8 cellular contexts compared by ENCODE assay signal in the genomic region with DNA sequence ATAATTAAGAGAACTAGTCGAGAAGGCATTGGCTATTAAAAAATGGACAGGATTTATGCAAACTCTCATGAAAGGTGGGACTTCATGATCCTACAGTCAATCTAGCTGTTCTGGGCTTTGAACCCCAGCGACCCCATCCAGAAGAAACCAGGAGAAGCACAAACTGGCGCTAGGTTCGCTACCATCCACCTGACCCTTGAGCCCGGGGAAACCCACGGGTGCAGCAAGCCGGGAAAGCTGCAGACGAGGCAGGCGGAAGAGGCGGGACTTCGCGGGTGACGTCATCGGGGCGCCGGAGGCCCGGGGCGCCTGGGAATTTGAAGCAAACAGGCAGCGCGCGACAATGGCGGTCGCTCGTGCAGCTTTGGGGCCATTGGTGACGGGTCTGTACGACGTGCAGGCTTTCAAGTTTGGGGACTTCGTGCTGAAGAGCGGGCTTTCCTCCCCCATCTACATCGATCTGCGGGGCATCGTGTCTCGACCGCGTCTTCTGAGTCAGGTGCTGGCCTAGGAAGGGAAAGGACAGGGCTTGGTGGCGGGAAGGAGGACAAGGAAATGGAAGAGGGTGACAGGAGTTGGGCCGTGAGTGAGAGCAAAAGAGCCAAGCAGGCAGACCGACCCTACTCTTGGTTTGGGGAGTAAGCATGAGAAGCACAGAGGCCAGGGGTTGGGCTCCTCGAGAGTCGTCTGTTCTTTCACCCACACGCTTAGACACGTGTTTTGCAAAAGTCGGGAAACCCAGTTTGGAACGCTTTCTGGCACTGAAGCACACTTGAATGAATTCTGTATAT. TPM values are rescaled to one million over a fixed set of nuclear protein-coding genes. Genes with fewer than 3 reads are reported as not detected.
DNase-seq lines count a peak whose midpoint lies in the region; ATAC-seq and TF ChIP-seq lines count a peak whose summit lies in the region.

Gene UMPS (plus strand): TSS at position 324 of the 791 bp plus-strand sequence. CDS start 20 bp downstream, at position 344.

- ATAC-seq in HG02678 (IDR thresholded peaks at IDR 0.05; ENCODE audit: unreplicated experiment) (peak; percentile 100), heart left ventricle (peak; percentile 90 to 99 (median 98))
- ATAC-seq in activated naive CD8-positive, alpha-beta T cell treated with anti-CD3 and anti-CD28 coated beads, Interleukin-2, amount 50 U/mL, for 24 hours = peak; percentile 98

- peak within 1 kb of the TSS; percentile 94 for H3K4me3 ChIP-seq in GM12864 (ENCODE audit: low read depth, low read length)
- peak within 1 kb of the TSS; percentile 64 to 95 (median 85) for H3K4me3 ChIP-seq in heart left ventricle

- DNase-seq in GM12864 (ENCODE audit: low read depth) (peak; percentile 38), NCI-H1417 (lab: John Stamatoyannopoulos, UW) (peak; percentile 90 to 92 (median 91)), SW480 (ENCODE audit: low spot score) (peak; percentile 85), heart left ventricle (peak; percentile 91 to 96 (median 94)), posterior cingulate gyrus (peak; percentile 84 to 99 (median 89)), type B pancreatic cell (ENCODE audit: extremely low spot score, unreplicated experiment) (peak; percentile 90)
- DNase-seq in activated naive CD8-positive, alpha-beta T cell treated with anti-CD3 and anti-CD28 coated beads, Interleukin-2, amount 50 U/mL, for 24 hours = peak; percentile 95

- peak within 1 kb of the TSS; percentile 99 for H3K27ac Mint-ChIP-seq in activated naive CD8-positive, alpha-beta T cell treated with anti-CD3 and anti-CD28 coated beads, Interleukin-2, amount 50 U/mL, for 24 hours
- H3K27ac Mint-ChIP-seq in type B pancreatic cell = peak within 1 kb of the TSS; percentile 99

- peak within 1 kb of the TSS in 11 of 12 donors; percentile 29 to 87 (median 72) for H3K27ac ChIP-seq in heart left ventricle

- WGBS in heart left ventricle, 4 donors = 0 to 1% (median 1%) methylated on average over 24 to 44 of the region's 44 CpGs

- peak within 1 kb of the TSS; percentile 100 for H3K4me3 Mint-ChIP-seq in activated naive CD8-positive, alpha-beta T cell treated with anti-CD3 and anti-CD28 coated beads, Interleukin-2, amount 50 U/mL, for 24 hours
- peak within 1 kb of the TSS; percentile 100 for H3K4me3 Mint-ChIP-seq in type B pancreatic cell

- H3K4me1 ChIP-seq in heart left ventricle = peaks cover 0 to 31% (median 20%) of the 10 kb centered on the region in 12 donors

- H3K36me3 Mint-ChIP-seq in activated naive CD8-positive, alpha-beta T cell treated with anti-CD3 and anti-CD28 coated beads, Interleukin-2, amount 50 U/mL, for 24 hours (ENCODE audit: low read depth) = peaks cover 23% of the 10 kb centered on the region
- peaks cover 3% of the 10 kb centered on the region for H3K36me3 Mint-ChIP-seq in type B pancreatic cell

- H3K9me3 Mint-ChIP-seq in activated naive CD8-positive, alpha-beta T cell treated with anti-CD3 and anti-CD28 coated beads, Interleukin-2, amount 50 U/mL, for 24 hours = no peaks in the 10 kb centered on the region
- H3K9me3 Mint-ChIP-seq in type B pancreatic cell = no peaks in the 10 kb centered on the region

- intact Hi-C loops in heart left ventricle (cut with DNase I) = no loop called here
- intact Hi-C loops in posterior cingulate gyrus (cut with DNase I) = no loop called here

- no peak for TF ChIP-seq CTCF in GM12864 (IDR thresholded peaks at IDR 0.05; ENCODE audit: low read depth, low read length, missing control alignments)
- TF ChIP-seq CTCF in heart left ventricle (IDR thresholded peaks at IDR 0.05) = no peak
- no peak for TF ChIP-seq CTCF in type B pancreatic cell (conservative IDR thresholded peaks at IDR 0.05)

- peaks cover 41% of the 10 kb centered on the region for H3K4me1 Mint-ChIP-seq in activated naive CD8-positive, alpha-beta T cell treated with anti-CD3 and anti-CD28 coated beads, Interleukin-2, amount 50 U/mL, for 24 hours
- peaks cover 23% of the 10 kb centered on the region for H3K4me1 Mint-ChIP-seq in type B pancreatic cell (ENCODE audit: unreplicated experiment)

- peak in 1 of 2 donors; percentile 65 for TF ChIP-seq POLR2A in heart left ventricle (IDR thresholded peaks at IDR 0.05)

- H3K27me3 ChIP-seq in heart left ventricle = peaks cover 0 to 20% (median 0%) of the 10 kb centered on the region in 9 donors

- peaks cover 13% of the 10 kb centered on the region for H3K27me3 Mint-ChIP-seq in activated naive CD8-positive, alpha-beta T cell treated with anti-CD3 and anti-CD28 coated beads, Interleukin-2, amount 50 U/mL, for 24 hours
- H3K27me3 Mint-ChIP-seq in type B pancreatic cell = peaks cover 2% of the 10 kb centered on the region

- no peaks in the 10 kb centered on the region for H3K9me3 ChIP-seq in heart left ventricle

- H3K36me3 ChIP-seq in heart left ventricle = peaks cover 0 to 15% (median 6%) of the 10 kb centered on the region in 9 donors

RNA-seq across cellular contexts. Expression of gene UMPS, which starts in this region (rescaled TPM):
- 10 to 100 TPM in 2 of 9 donors, 1 to 10 TPM in 7; 4.7 to 15.9 (median 7.1) TPM for total RNA-seq in heart left ventricle
- polyA plus RNA-seq in heart left ventricle = 1 to 10 TPM; 2.3 to 7.8 TPM
- 46.7 and 51.6 TPM in 2 replicates for total RNA-seq in type B pancreatic cell (ENCODE audit: low replicate concordance)

Comparison
In these comparisons a context has a peak if more than half of its experiments do, and no peak if none do; other contexts are left out.
1. Peak in every context shown above with its lines: DNase-seq, ATAC-seq, H3K4me3 ChIP-seq and H3K27ac ChIP-seq.
2. DNase-seq: peak in every context shown above with its lines; median percentile 95 in activated naive CD8-positive, alpha-beta T cell treated with anti-CD3 and anti-CD28 coated beads, Interleukin-2, amount 50 U/mL, for 24 hours; 94 in heart left ventricle; 91 in NCI-H1417; 90 in type B pancreatic cell; 89 in posterior cingulate gyrus; 85 in SW480; 38 in GM12864.